ENCODE assay signal across 8 cellular contexts in genomic region chr2:127408004-127408806, GRCh38.
DNase-seq lines count a peak whose midpoint lies in the region; ATAC-seq and TF ChIP-seq lines count a peak whose summit lies in the region.

No MANE protein-coding gene starts in this region.

- H3K27ac ChIP-seq in layer of hippocampus (ENCODE audit: low read depth, low read length), result peak overlapping the region; percentile 94

- no peak for TF ChIP-seq CTCF in choroid plexus epithelial cell (conservative IDR thresholded peaks at IDR 0.05; ENCODE audit: low read depth, low read length)

- H3K27me3 ChIP-seq in layer of hippocampus (ENCODE audit: control insufficient read depth, insufficient read depth, low read length), result no peaks in the 10 kb centered on the region

- DNase-seq in NCI-H187 (lab: John Stamatoyannopoulos, UW) (peak; percentile 10 to 47), NCI-H187 treated with DMSO at 0.1 percent for 48 hours (lab: John Stamatoyannopoulos, UW) (no peak), NCI-H345 (lab: John Stamatoyannopoulos, UW) (peak; percentile 90), choroid plexus epithelial cell (ENCODE audit: low read depth) (peak; percentile 92)
- peak; percentile 93 to 95 for DNase-seq in activated CD4-positive, alpha-beta T cell treated with anti-CD3 and anti-CD28 coated beads for 4 hours
- DNase-seq in stimulated activated CD4-positive, alpha-beta T cell treated with anti-CD3 and anti-CD28 coated beads, Interleukin-15, amount 100 ng/mL, for 48 hours (ENCODE audit: low read depth in 2 of 2), result peak; percentile 68 to 88

- H3K4me3 ChIP-seq in choroid plexus epithelial cell (ENCODE audit: low read depth, low read length), result peak overlapping the region; percentile 45

- peak; percentile 61 for ATAC-seq in HG03103 (IDR thresholded peaks at IDR 0.05; ENCODE audit: low read depth, unreplicated experiment)
